Comparison of ENCODE assay signal across 8 cellular contexts in genomic region chr12:48815281-48816110, GRCh38. TPM values are rescaled to one million over a fixed set of nuclear protein-coding genes. Genes with fewer than 3 reads are reported as not detected.
A peak's percentile ranks its signal among the peaks of the same experiment; 100 is the strongest.
DNase-seq lines count a peak whose midpoint lies in the region; ATAC-seq and TF ChIP-seq lines count a peak whose summit lies in the region.

No MANE protein-coding gene starts in this region.

- H3K27ac ChIP-seq in uterus, result peak overlapping the region; percentile 97 to 98

- peak overlapping the region; percentile 85 to 97 (median 92) for H3K27ac Mint-ChIP-seq in nephron

- intact Hi-C loops in uterus (cut with DNase I; ENCODE audit: low total_unique reads), result no loop called here

- peaks cover 4% of the 10 kb centered on the region for H3K36me3 Mint-ChIP-seq in nephron (ENCODE audit: low read depth)

- peaks cover 6% of the 10 kb centered on the region for H3K27me3 Mint-ChIP-seq in nephron (ENCODE audit: low read depth)

- TF ChIP-seq POLR2A in uterus (IDR thresholded peaks at IDR 0.05), result peak; percentile 44 to 70

- H3K9me3 Mint-ChIP-seq in nephron, result no peaks in the 10 kb centered on the region

- TF ChIP-seq CTCF in foreskin fibroblast (IDR thresholded peaks at IDR 0.05; ENCODE audit: low read depth, low read length) (no peak), nephron (IDR thresholded peaks at IDR 0.05; ENCODE audit: unreplicated experiment in 3 of 3) (no peak), uterus (IDR thresholded peaks at IDR 0.05) (no peak)

- DNase-seq in C1 segment of cervical spinal cord (lab: John Stamatoyannopoulos, UW), result peak in 11 of 14 donors; percentile 9 to 83 (median 47)
- DNase-seq in HPDE6-E6E7 (ENCODE audit: extremely low spot score), result peak; percentile 74
- DNase-seq in NCI-H82 treated with DMSO at 0.1 percent for 48 hours (lab: John Stamatoyannopoulos, UW; ENCODE audit: unreplicated experiment), result peak; percentile 70
- peak; percentile 10 for DNase-seq in activated effector memory CD4-positive, alpha-beta T cell treated with Interleukin-2 at 50 U/mL for 16 hours
- DNase-seq in foreskin fibroblast, result peak; percentile 82 to 92
- peak; percentile 80 to 82 for DNase-seq in uterus

- H3K4me1 ChIP-seq in uterus, result peaks cover 7 to 12% of the 10 kb centered on the region in 2 donors

- peak; percentile 12 for ATAC-seq in GM19035 (IDR thresholded peaks at IDR 0.05; ENCODE audit: unreplicated experiment)

- peak overlapping the region; percentile 90 to 91 (median 91) for H3K4me3 Mint-ChIP-seq in nephron

- H3K4me1 Mint-ChIP-seq in nephron, result peaks cover 70% of the 10 kb centered on the region

- no peaks in the 10 kb centered on the region for H3K9me3 ChIP-seq in uterus

- no peaks in the 10 kb centered on the region for H3K36me3 ChIP-seq in uterus

- no peaks in the 10 kb centered on the region for H3K27me3 ChIP-seq in uterus

- H3K4me3 ChIP-seq in foreskin fibroblast (ENCODE audit: low read depth in 1 of 2, low read length in 2 of 2) (peak overlapping the region; percentile 82 to 95), uterus (peak overlapping the region; percentile 72 to 97)

RNA-seq across cellular contexts. Expression of gene CACNB3, which starts 2.8 kb away (rescaled TPM):
- total RNA-seq in uterus, result 10 to 100 TPM in 2 of 4 donors, 1 to 10 TPM in 2; 5.9 to 62.2 (median 22.7) TPM

RNA-seq across cellular contexts. Expression of gene ADCY6, which starts 26.6 kb away (rescaled TPM):
- total RNA-seq in uterus, result 10 to 100 TPM; 10.6 to 75.8 (median 55.0) TPM

RNA-seq across cellular contexts. Expression of gene DDX23, which starts 36.5 kb away (rescaled TPM):
- total RNA-seq in uterus, result 100 to 1,000 TPM in 1 of 4 donors, 10 to 100 TPM in 3; 43.8 to 238 (median 81.8) TPM

RNA-seq across cellular contexts. Expression of gene RND1, which starts 50.2 kb away (rescaled TPM):
- 10 to 100 TPM in 1 of 4 donors, under 1 TPM in 1, not detected in 2; 0.88 to 22.1 TPM for total RNA-seq in uterus

Comparison
In these comparisons a context has a peak if more than half of its experiments do, and no peak if none do; other contexts are left out.
1. Peak in every context shown above with its lines: DNase-seq, ATAC-seq, H3K4me3 ChIP-seq and H3K27ac ChIP-seq.
2. DNase-seq: peak in every context shown above with its lines; median percentile 87 in foreskin fibroblast; 81 in uterus; 74 in HPDE6-E6E7; 70 in NCI-H82 treated with DMSO at 0.1 percent for 48 hours; 47 in C1 segment of cervical spinal cord; 10 in activated effector memory CD4-positive, alpha-beta T cell treated with Interleukin-2 at 50 U/mL for 16 hours.